8 cellular contexts compared by ENCODE assay signal in genomic region chr1:184035719-184036516, GRCh38. TPM values are rescaled to one million over a fixed set of nuclear protein-coding genes. Genes with fewer than 3 reads are reported as not detected.
DNase-seq lines count a peak whose midpoint lies in the region; ATAC-seq lines count a peak whose summit lies in the region.

No MANE protein-coding gene starts in this region.

- DNase-seq in NCI-H2227 (lab: John Stamatoyannopoulos, UW; ENCODE audit: unreplicated experiment): peak; percentile 5
- DNase-seq in NCI-H2227 treated with DMSO at 0.1 percent for 48 hours (lab: John Stamatoyannopoulos, UW): no peak
- DNase-seq in GF-D8 (lab: John Stamatoyannopoulos, UW): no peak

- no peak overlapping the region for H3K27ac ChIP-seq in iPS-20b (ENCODE audit: low read length)

- peaks cover 66% of the 10 kb centered on the region for H3K27me3 ChIP-seq in iPS-20b (ENCODE audit: insufficient read depth, low read length)

- no peaks in the 10 kb centered on the region for H3K9me3 Mint-ChIP-seq in activated T-helper 17 cell treated with anti-CD3 and anti-CD28 coated beads, Interleukin-2, amount 50 U/mL, for 72 hours
- no peaks in the 10 kb centered on the region for H3K9me3 Mint-ChIP-seq in stimulated activated memory B cell treated with anti-CD40 and anti-IgM and Interleukin-4, amounts not matched to agents 10 μg/mL and 1 μg/mL and 100 μg/mL, for 72 hours

- no peak overlapping the region for H3K9ac ChIP-seq in iPS-20b (ENCODE audit: low read depth, low read length)

- H3K27ac Mint-ChIP-seq in activated T-helper 17 cell treated with anti-CD3 and anti-CD28 coated beads, Interleukin-2, amount 50 U/mL, for 72 hours: no peak overlapping the region
- H3K27ac Mint-ChIP-seq in stimulated activated memory B cell treated with anti-CD40 and anti-IgM and Interleukin-4, amounts not matched to agents 10 μg/mL and 1 μg/mL and 100 μg/mL, for 72 hours: no peak overlapping the region

- H3K36me3 ChIP-seq in iPS-20b (ENCODE audit: insufficient read depth, low read depth, low read length): no peaks in the 10 kb centered on the region

- H3K36me3 Mint-ChIP-seq in activated T-helper 17 cell treated with anti-CD3 and anti-CD28 coated beads, Interleukin-2, amount 50 U/mL, for 72 hours (ENCODE audit: low read depth): peaks cover 4% of the 10 kb centered on the region
- no peaks in the 10 kb centered on the region for H3K36me3 Mint-ChIP-seq in stimulated activated memory B cell treated with anti-CD40 and anti-IgM and Interleukin-4, amounts not matched to agents 10 μg/mL and 1 μg/mL and 100 μg/mL, for 72 hours

- H3K9me3 ChIP-seq in iPS-20b (ENCODE audit: insufficient read depth, low read depth, low read length): no peaks in the 10 kb centered on the region

- peak overlapping the region; percentile 74 for H3K4me3 ChIP-seq in iPS-20b (ENCODE audit: low read length)

- peak overlapping the region; percentile 77 for H3K4me3 Mint-ChIP-seq in activated T-helper 17 cell treated with anti-CD3 and anti-CD28 coated beads, Interleukin-2, amount 50 U/mL, for 72 hours
- H3K4me3 Mint-ChIP-seq in stimulated activated memory B cell treated with anti-CD40 and anti-IgM and Interleukin-4, amounts not matched to agents 10 μg/mL and 1 μg/mL and 100 μg/mL, for 72 hours: peak overlapping the region; percentile 59

- peaks cover 7% of the 10 kb centered on the region for H3K4me1 Mint-ChIP-seq in activated T-helper 17 cell treated with anti-CD3 and anti-CD28 coated beads, Interleukin-2, amount 50 U/mL, for 72 hours
- peaks cover 17% of the 10 kb centered on the region for H3K4me1 Mint-ChIP-seq in stimulated activated memory B cell treated with anti-CD40 and anti-IgM and Interleukin-4, amounts not matched to agents 10 μg/mL and 1 μg/mL and 100 μg/mL, for 72 hours

- H3K27me3 Mint-ChIP-seq in activated T-helper 17 cell treated with anti-CD3 and anti-CD28 coated beads, Interleukin-2, amount 50 U/mL, for 72 hours: peaks cover 50% of the 10 kb centered on the region
- H3K27me3 Mint-ChIP-seq in stimulated activated memory B cell treated with anti-CD40 and anti-IgM and Interleukin-4, amounts not matched to agents 10 μg/mL and 1 μg/mL and 100 μg/mL, for 72 hours: peaks cover 84% of the 10 kb centered on the region

- no peak for ATAC-seq in activated T-helper 17 cell treated with anti-CD3 and anti-CD28 coated beads, Interleukin-2, amount 50 U/mL, for 72 hours (replicated peaks)
- ATAC-seq in stimulated activated memory B cell treated with anti-CD40 and anti-IgM and Interleukin-4, amounts not matched to agents 10 μg/mL and 1 μg/mL and 100 μg/mL, for 72 hours: peak; percentile 17
- no peak for ATAC-seq in GM18519 (IDR thresholded peaks at IDR 0.05; ENCODE audit: low FRiP score, unreplicated experiment)
- ATAC-seq in GM21390 (IDR thresholded peaks at IDR 0.05; ENCODE audit: unreplicated experiment): no peak

- H3K4me1 ChIP-seq in iPS-20b (ENCODE audit: insufficient read depth, low read length): no peaks in the 10 kb centered on the region

RNA-seq across cellular contexts. Expression of gene COLGALT2, which starts 1.6 kb away (rescaled TPM):
- 1 to 10 TPM in 1 of 2 donors, under 1 TPM in 1; 0.35 to 1.5 TPM for total RNA-seq in activated T-helper 17 cell treated with anti-CD3 and anti-CD28 coated beads, Interleukin-2, amount 50 U/mL, for 72 hours

RNA-seq across cellular contexts. Expression of gene TSEN15, which starts 15.6 kb away (rescaled TPM):
- total RNA-seq in activated T-helper 17 cell treated with anti-CD3 and anti-CD28 coated beads, Interleukin-2, amount 50 U/mL, for 72 hours: 10 to 100 TPM in 1 of 2 donors, 1 to 10 TPM in 1; 8.0 to 20.9 TPM
